ENCODE assay signal across 21 cellular contexts in the genomic region with DNA sequence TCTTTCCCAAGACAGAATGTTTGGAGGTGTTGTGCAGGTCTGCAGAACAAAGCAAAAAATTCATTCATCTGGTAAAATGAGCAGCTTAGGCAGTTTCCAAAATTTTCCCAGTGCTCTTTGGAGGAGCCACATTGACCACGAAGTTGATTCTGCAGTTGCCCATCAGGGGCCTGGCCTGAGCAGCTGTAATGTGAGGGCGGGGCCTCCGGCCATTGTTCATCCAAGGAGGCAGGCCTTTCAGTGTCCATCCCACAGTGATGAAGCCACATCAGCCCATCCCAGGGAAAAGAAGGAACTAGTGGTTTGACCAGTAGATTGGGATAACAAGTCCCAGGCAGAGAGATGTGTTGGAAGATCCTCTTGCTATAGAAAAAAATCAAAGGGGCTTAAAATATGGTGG.
"Had no signal": no experiment of that assay in that cellular context is flagged by ENCODE, and none has a peak within 500 bp of the region (broad histone marks: within the 10 kb centered on the region; RNA-seq: fewer than 3 reads in every experiment).

No MANE protein-coding gene starts in this region.

- H3K4me2 ChIP-seq: hepatocyte had no signal

- H3K79me2 ChIP-seq: hepatocyte, parathyroid adenoma had no signal

- H3K4me3 Mint-ChIP-seq: effector memory CD8-positive, alpha-beta T cell; naive thymus-derived CD4-positive, alpha-beta T cell; nephron progenitor cell had no signal

- H3K4me1 Mint-ChIP-seq: nephron progenitor cell had no signal

- DNase-seq: cortex of kidney; effector memory CD8-positive, alpha-beta T cell; head of caudate nucleus; left colon; left ventricle myocardium superior; mesenchymal stem cell; midbrain; naive thymus-derived CD4-positive, alpha-beta T cell; nephron progenitor cell; retina; stimulated activated CD4-positive, alpha-beta T cell treated with anti-CD3 and anti-CD28 coated beads, Interleukin-12 subunit alpha, Interleukin-12 subunit beta, amount 100 ng/mL, for 4 hours; stimulated activated naive CD4-positive, alpha-beta T cell treated with Interleukin-2 at 50 U/mL for 16 hours; trophoblast cell had no signal

- ATAC-seq: effector memory CD8-positive, alpha-beta T cell; left colon; left ventricle myocardium superior; naive thymus-derived CD4-positive, alpha-beta T cell; sciatic nerve had no signal

- H3K9me3 Mint-ChIP-seq: effector memory CD8-positive, alpha-beta T cell; naive thymus-derived CD4-positive, alpha-beta T cell; nephron progenitor cell had no signal

- H3K27me3 Mint-ChIP-seq: effector memory CD8-positive, alpha-beta T cell; naive thymus-derived CD4-positive, alpha-beta T cell had no signal

- H3K9ac ChIP-seq: parathyroid adenoma had no signal

- H3K27ac ChIP-seq: epithelial cell of prostate, esophagus muscularis mucosa, hepatocyte, parathyroid adenoma, prostate gland, skin epidermis had no signal

- H3K4me1 ChIP-seq: parathyroid adenoma, prostate gland had no signal

- H3K27ac Mint-ChIP-seq: effector memory CD8-positive, alpha-beta T cell had no signal

- H3K4me3 ChIP-seq: esophagus muscularis mucosa, hepatocyte, lung, prostate gland, skin epidermis had no signal

- H3K9me3 ChIP-seq: esophagus muscularis mucosa, prostate gland had no signal

- H2AFZ ChIP-seq: hepatocyte, parathyroid adenoma had no signal

- H3K27me3 ChIP-seq: esophagus muscularis mucosa, hepatocyte had no signal
